12 cellular contexts compared by ENCODE assay signal in the genomic region with DNA sequence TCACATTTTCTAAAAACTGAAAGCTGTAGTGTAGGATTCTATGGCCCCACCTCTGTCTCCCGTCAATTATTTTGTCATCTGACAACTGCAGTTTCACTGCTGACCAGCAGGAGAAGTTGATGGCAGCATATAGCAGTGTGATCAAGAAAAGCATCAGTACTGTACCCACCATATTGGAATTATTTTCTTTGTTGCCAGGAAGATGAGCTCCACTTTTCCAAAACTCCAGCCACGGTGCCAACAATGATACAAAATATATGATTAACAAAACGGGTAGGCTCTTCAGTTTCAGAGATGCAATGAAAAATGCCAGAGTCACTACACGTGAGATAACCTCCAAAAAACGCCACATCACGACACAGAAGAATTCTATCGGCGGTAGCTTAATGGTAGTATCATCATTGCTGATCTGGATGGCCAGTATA. TPM values are rescaled to one million over a fixed set of nuclear protein-coding genes. Genes with fewer than 3 reads are reported as not detected.
A peak's percentile ranks its signal among the peaks of the same experiment; 100 is the strongest.
DNase-seq lines count a peak whose midpoint lies in the region; ATAC-seq and TF ChIP-seq lines count a peak whose summit lies in the region.
"Had no signal": no experiment of that assay in that cellular context is flagged by ENCODE, and none has a peak within 500 bp of the region (broad histone marks: within the 10 kb centered on the region; RNA-seq: fewer than 3 reads in every experiment).

No MANE protein-coding gene starts in this region.

- no peak overlapping the region for H3K4me3 ChIP-seq in BE2C (ENCODE audit: low read depth, low read length)
- no peak overlapping the region for H3K4me3 ChIP-seq in OCI-LY1 (ENCODE audit: low read depth, low read length, poor library complexity, severe bottlenecking)
- no peak overlapping the region for H3K4me3 ChIP-seq in hepatocyte
- H3K4me3 ChIP-seq: gastrocnemius medialis had no signal

- H2AFZ ChIP-seq in OCI-LY1 (ENCODE audit: low read length) (no peak overlapping the region), hepatocyte (no peak overlapping the region)

- H3K79me2 ChIP-seq in OCI-LY1 (ENCODE audit: insufficient read depth, low read length) (no peaks in the 10 kb centered on the region), hepatocyte (no peaks in the 10 kb centered on the region)

- 76% methylated on average over 8 of the region's 8 CpGs for WGBS in hepatocyte (ENCODE audit: low lambda C conversion rate, missing lambda C conversion rate)

- no peaks in the 10 kb centered on the region for H3K4me1 ChIP-seq in BE2C
- no peaks in the 10 kb centered on the region for H3K4me1 ChIP-seq in OCI-LY1 (ENCODE audit: insufficient read depth, low read length, severe bottlenecking)
- H3K4me1 ChIP-seq in hepatocyte (ENCODE audit: insufficient read depth), result no peaks in the 10 kb centered on the region
- H3K4me1 ChIP-seq: gastrocnemius medialis had no signal

- ATAC-seq in GM18868 (IDR thresholded peaks at IDR 0.05; ENCODE audit: unreplicated experiment), result peak; percentile 62
- ATAC-seq in HG02623 (IDR thresholded peaks at IDR 0.05; ENCODE audit: unreplicated experiment), result no peak
- ATAC-seq: gastrocnemius medialis; naive thymus-derived CD8-positive, alpha-beta T cell had no signal

- H3K27ac ChIP-seq in OCI-LY1 (ENCODE audit: low read depth, low read length, poor library complexity, severe bottlenecking), result no peak overlapping the region
- no peak overlapping the region for H3K27ac ChIP-seq in hepatocyte
- H3K27ac ChIP-seq: gastrocnemius medialis had no signal

- H3F3A ChIP-seq in OCI-LY1 (ENCODE audit: insufficient read depth, low read length), result no peaks in the 10 kb centered on the region

- no peak for DNase-seq in BE2C
- peak; percentile 3 for DNase-seq in hepatocyte (ENCODE audit: low spot score)
- DNase-seq in NCI-H2107 (lab: John Stamatoyannopoulos, UW), result no peak
- no peak for DNase-seq in AG08396 (ENCODE audit: low spot score)
- no peak for DNase-seq in head of caudate nucleus
- DNase-seq: anterior cingulate cortex, gastrocnemius medialis, NCI-H1092 had no signal

- H4K20me1 ChIP-seq in OCI-LY1 (ENCODE audit: insufficient read depth, low read length) (no peaks in the 10 kb centered on the region), hepatocyte (ENCODE audit: insufficient read depth, poor library complexity, severe bottlenecking) (no peaks in the 10 kb centered on the region)

- H3K36me3 ChIP-seq in BE2C (no peaks in the 10 kb centered on the region), OCI-LY1 (ENCODE audit: insufficient read depth, low read length) (no peaks in the 10 kb centered on the region), hepatocyte (replicated peaks; ENCODE audit: insufficient read depth, low read depth) (no peaks in the 10 kb centered on the region)
- H3K36me3 ChIP-seq: gastrocnemius medialis had no signal

- H3K27me3 ChIP-seq in BE2C (no peaks in the 10 kb centered on the region), OCI-LY1 (ENCODE audit: insufficient read depth, low read length) (no peaks in the 10 kb centered on the region), hepatocyte (no peaks in the 10 kb centered on the region)
- H3K27me3 ChIP-seq: gastrocnemius medialis had no signal

- H3K9me3 ChIP-seq in BE2C, result no peaks in the 10 kb centered on the region; the same call in 1 of the 2 replicates
- no peaks in the 10 kb centered on the region for H3K9me3 ChIP-seq in OCI-LY1 (ENCODE audit: low read length)
- no peaks in the 10 kb centered on the region for H3K9me3 ChIP-seq in hepatocyte (ENCODE audit: low read depth)
- H3K9me3 ChIP-seq: gastrocnemius medialis had no signal

- intact Hi-C loops in head of caudate nucleus (cut with DNase I), result no loop called here

- TF ChIP-seq CTCF in BE2C (IDR thresholded peaks at IDR 0.05; ENCODE audit: low read depth, low read length) (peak; percentile 41), OCI-LY1 (IDR thresholded peaks at IDR 0.05; ENCODE audit: low read length) (peak; percentile 54), hepatocyte (IDR thresholded peaks at IDR 0.05; ENCODE audit: poor library complexity) (no peak)

- H3K9ac ChIP-seq in OCI-LY1 (ENCODE audit: low read length), result no peak overlapping the region

- no peak overlapping the region for H3K4me2 ChIP-seq in OCI-LY1 (ENCODE audit: low read length)
- H3K4me2 ChIP-seq in hepatocyte, result no peak overlapping the region

- H3K9me2 ChIP-seq in OCI-LY1 (ENCODE audit: low read depth, low read length) (no peaks in the 10 kb centered on the region), hepatocyte (replicated peaks; ENCODE audit: insufficient read depth) (no peaks in the 10 kb centered on the region)

RNA-seq across cellular contexts. Expression of a gene that starts 41.3 kb away (rescaled TPM):
- not detected for polyA plus RNA-seq in BE2C (2012; ENCODE audit: insufficient read depth, insufficient read length, low read depth)
- 0.33 TPM in 1 of 2 replicates, not detected in the other for total RNA-seq in hepatocyte
- 0.98 and 1.1 TPM in 2 replicates for polyA plus RNA-seq in hepatocyte
- total RNA-seq: gastrocnemius medialis; naive thymus-derived CD8-positive, alpha-beta T cell had no signal
- polyA plus RNA-seq: naive thymus-derived CD8-positive, alpha-beta T cell had no signal
